21 cellular contexts compared by ENCODE assay signal in genomic region chr7:124779194-124779593, GRCh38.
DNase-seq lines count a peak whose midpoint lies in the region; ATAC-seq and TF ChIP-seq lines count a peak whose summit lies in the region.
"Had no signal": no experiment of that assay in that cellular context is flagged by ENCODE, and none has a peak within 500 bp of the region (broad histone marks: within the 10 kb centered on the region; RNA-seq: fewer than 3 reads in every experiment).

No MANE protein-coding gene starts in this region.

- TF ChIP-seq CTCF in epithelial cell of esophagus (IDR thresholded peaks at IDR 0.05; ENCODE audit: insufficient read depth, low read depth, low read length, missing control alignments): no peak

- DNase-seq in DMS53 treated with DMSO at 0.1 percent for 48 hours (lab: John Stamatoyannopoulos, UW; ENCODE audit: unreplicated experiment) (peak; percentile 97), NCI-H1417 (lab: John Stamatoyannopoulos, UW) (peak in 2 of 3 experiments; percentile 65 to 95), NCI-H345 (lab: John Stamatoyannopoulos, UW) (peak; percentile 92), epithelial cell of esophagus (ENCODE audit: low read depth) (peak; percentile 85), AG20443 (ENCODE audit: low spot score) (no peak), amniotic stem cell (lab: John Stamatoyannopoulos, UW) (no peak)
- DNase-seq: activated CD8-positive, alpha-beta memory T cell treated with anti-CD3 and anti-CD28 coated beads, Interleukin-2, amount 50 U/mL, for 4 hours; activated effector memory CD4-positive, alpha-beta T cell treated with anti-CD3 and anti-CD28 coated beads, Interleukin-2, amount 50 U/mL, for 16 hours; dermis blood vessel endothelial cell; DMS79 treated with DMSO at 0.1 percent for 48 hours; H9; heart right ventricle; left ventricle myocardium inferior; NCI-H524 treated with DMSO at 0.1 percent for 48 hours; PC-9; SJCRH30; T-helper 2 cell; WERI-Rb-1 had no signal

- H3K4me3 ChIP-seq in epithelial cell of esophagus (ENCODE audit: low read length): no peak overlapping the region
- H3K4me3 ChIP-seq: heart right ventricle, left ventricle myocardium inferior, PC-9, SJCRH30, suprapubic skin had no signal

- no peak for ATAC-seq in GM19324 (IDR thresholded peaks at IDR 0.05; ENCODE audit: low FRiP score, unreplicated experiment)
- no peak for ATAC-seq in HG02798 (IDR thresholded peaks at IDR 0.05; ENCODE audit: poor library complexity, unreplicated experiment)
- ATAC-seq: heart right ventricle had no signal

Comparison
In these comparisons a context has a peak if more than half of its experiments do, and no peak if none do; other contexts are left out.
1. DNase-seq: peak in DMS53 treated with DMSO at 0.1 percent for 48 hours (single experiment), NCI-H1417 (2 of 3), NCI-H345 (single experiment) and epithelial cell of esophagus (single experiment); none in AG20443 (single experiment) and amniotic stem cell (single experiment).